8 cellular contexts compared by ENCODE assay signal in the genomic region with DNA sequence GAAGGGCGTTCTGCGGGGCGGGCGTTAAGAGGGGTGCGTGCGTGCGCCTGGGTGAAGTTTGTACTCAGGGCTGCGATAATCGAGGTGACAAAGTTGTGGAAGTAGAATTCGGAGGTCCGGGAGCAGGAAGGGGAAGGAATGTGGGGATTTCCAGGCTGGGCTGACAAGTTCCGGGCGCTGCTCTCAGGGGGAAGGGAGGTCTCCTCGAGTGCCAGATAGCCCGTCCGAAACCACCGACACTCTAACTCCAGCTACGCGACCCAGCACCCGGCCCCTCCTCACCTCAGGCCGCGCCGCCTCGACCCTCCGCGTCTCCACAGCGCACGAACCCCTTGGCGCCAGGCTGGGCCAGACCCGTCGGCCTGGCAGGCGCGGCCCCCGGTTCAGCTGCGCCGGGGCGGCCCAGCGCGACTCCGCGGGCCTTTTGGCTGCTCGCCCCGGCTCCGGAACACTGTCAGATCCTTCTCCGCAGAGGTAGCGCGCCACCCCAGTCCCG. TPM values are rescaled to one million over a fixed set of nuclear protein-coding genes. Genes with fewer than 3 reads are reported as not detected.
DNase-seq lines count a peak whose midpoint lies in the region; ATAC-seq and TF ChIP-seq lines count a peak whose summit lies in the region.

A gene (minus strand): TSS at position 462 of the 496 bp plus-strand sequence. CDS start 18,685 bp downstream, outside the sequence.

- ATAC-seq in GM19035 (IDR thresholded peaks at IDR 0.05; ENCODE audit: unreplicated experiment) (peak; percentile 46), HG03196 (IDR thresholded peaks at IDR 0.05; ENCODE audit: unreplicated experiment) (peak; percentile 44), right lobe of liver (peak; percentile 38 to 44 (median 42))

- H3K9ac ChIP-seq in subcutaneous abdominal adipose tissue (ENCODE audit: low read length in 5 of 5), result peak within 1 kb of the TSS; percentile 87 to 99 (median 98)

- peak within 1 kb of the TSS; percentile 91 to 97 for H3K4me3 ChIP-seq in CD4-positive, alpha-beta memory T cell (ENCODE audit: low read length in 2 of 2)
- H3K4me3 ChIP-seq in right lobe of liver (peak within 1 kb of the TSS; percentile 71 to 72 (median 72)), subcutaneous abdominal adipose tissue (ENCODE audit: low read depth in 1 of 5, low read length in 5 of 5) (peak within 1 kb of the TSS; percentile 74 to 95 (median 90))

- H3K27ac ChIP-seq in CD4-positive, alpha-beta memory T cell (ENCODE audit: low read depth, low read length), result peak within 1 kb of the TSS; percentile 95
- H3K27ac ChIP-seq in right lobe of liver (peak within 1 kb of the TSS; percentile 96 to 99 (median 99)), subcutaneous abdominal adipose tissue (ENCODE audit: low read depth, low read length) (peak within 1 kb of the TSS; percentile 99)

- no peaks in the 10 kb centered on the region for H3K9me3 ChIP-seq in CD4-positive, alpha-beta memory T cell (ENCODE audit: control insufficient read depth in 1 of 2, low read length in 2 of 2)
- no peaks in the 10 kb centered on the region for H3K9me3 ChIP-seq in right lobe of liver
- no peaks in the 10 kb centered on the region for H3K9me3 ChIP-seq in subcutaneous abdominal adipose tissue (ENCODE audit: control insufficient read depth in 5 of 5, low read length in 5 of 5)

- intact Hi-C loops in CD4-positive, alpha-beta memory T cell (cut with micrococcal nuclease), result loop anchor here (1.0 to 5.0 kb wide), 10 partner anchors 11 to 1178 kb away; a partner anchor contains a TSS
- intact Hi-C loops in right lobe of liver (cut with DNase I), result no loop called here

- POLR2A ChIA-PET in CD4-positive, alpha-beta memory T cell (lab: Charles Lee; ENCODE audit: partially characterized antibody), result interaction anchor here (0.6 to 4.8 kb wide), 39 partner anchors 8 to 1179 kb away, joined by 3 to 58 read pairs (median 6); a partner anchor contains a TSS

- TF ChIP-seq CTCF in right lobe of liver (IDR thresholded peaks at IDR 0.05), result no peak

- H3K27ac Mint-ChIP-seq in CD4-positive, alpha-beta memory T cell, result peak within 1 kb of the TSS; percentile 93 to 100 (median 99)

- H3K9me3 Mint-ChIP-seq in CD4-positive, alpha-beta memory T cell, result peaks cover 0 to 3% (median 0%) of the 10 kb centered on the region in 8 donors

- peaks cover 36 to 79% (median 46%) of the 10 kb centered on the region in 4 donors for H3K4me1 Mint-ChIP-seq in CD4-positive, alpha-beta memory T cell

- H3K4me1 ChIP-seq in CD4-positive, alpha-beta memory T cell (ENCODE audit: insufficient read depth, low read length), result peaks cover 44% of the 10 kb centered on the region
- H3K4me1 ChIP-seq in right lobe of liver (peaks cover 0 to 32% (median 2%) of the 10 kb centered on the region in 4 donors), subcutaneous abdominal adipose tissue (ENCODE audit: control insufficient read depth in 5 of 5, insufficient read depth in 5 of 5, low read length in 5 of 5) (peaks cover 4 to 39% (median 31%) of the 10 kb centered on the region in 5 donors)

- no peaks in the 10 kb centered on the region for H3K36me3 ChIP-seq in CD4-positive, alpha-beta memory T cell (ENCODE audit: insufficient read depth, low read length)
- H3K36me3 ChIP-seq in right lobe of liver (no peaks in the 10 kb centered on the region), subcutaneous abdominal adipose tissue (ENCODE audit: control insufficient read depth in 5 of 5, insufficient read depth in 5 of 5, low read length in 5 of 5) (no peaks in the 10 kb centered on the region)

- peak within 1 kb of the TSS; percentile 95 to 100 (median 98) for H3K4me3 Mint-ChIP-seq in CD4-positive, alpha-beta memory T cell

- 0% methylated on average over 11 of the region's 48 CpGs for WGBS in right lobe of liver (ENCODE audit: insufficient coverage, low coverage, low lambda C conversion rate, missing lambda C conversion rate)

- H3K27me3 ChIP-seq in CD4-positive, alpha-beta memory T cell (ENCODE audit: insufficient read depth, low read length), result no peaks in the 10 kb centered on the region
- no peaks in the 10 kb centered on the region for H3K27me3 ChIP-seq in right lobe of liver
- H3K27me3 ChIP-seq in subcutaneous abdominal adipose tissue (ENCODE audit: control insufficient read depth in 5 of 5, insufficient read depth in 4 of 5, low read length in 5 of 5), result no peaks in the 10 kb centered on the region

- DNase-seq in CD4-positive, alpha-beta memory T cell, result peak in 2 of 5 donors; percentile 62 to 63
- peak in 4 of 5 donors; percentile 26 to 59 (median 45) for DNase-seq in T-helper 1 cell
- DNase-seq in dermis microvascular lymphatic vessel endothelial cell (ENCODE audit: low read depth in 2 of 2), result peak; percentile 88 to 91
- no peak for DNase-seq in right lobe of liver
- no peak for DNase-seq in GF-D8 (lab: John Stamatoyannopoulos, UW)

- peaks cover 5 to 29% of the 10 kb centered on the region in 2 donors for H3K36me3 Mint-ChIP-seq in CD4-positive, alpha-beta memory T cell

- peak; percentile 100 for TF ChIP-seq POLR2A in right lobe of liver (IDR thresholded peaks at IDR 0.05)

- no peaks in the 10 kb centered on the region for H3K27me3 Mint-ChIP-seq in CD4-positive, alpha-beta memory T cell

- CTCF ChIA-PET in CD4-positive, alpha-beta memory T cell (lab: Charles Lee; ENCODE audit: partially characterized antibody), result interaction anchor here (1.3 to 3.3 kb wide), 5 partner anchors 12 to 108 kb away, joined by 4 to 12 read pairs (median 5); no protein-coding TSS in a partner anchor

RNA-seq across cellular contexts. Expression of the gene that starts here (rescaled TPM):
- 100 to 1,000 TPM; 176 to 180 TPM for total RNA-seq in CD4-positive, alpha-beta memory T cell
- polyA plus RNA-seq in CD4-positive, alpha-beta memory T cell, result 10 to 100 TPM; 26.3 to 42.8 TPM
- 501 and 923 TPM in 2 replicates for total RNA-seq in dermis microvascular lymphatic vessel endothelial cell
- 100 to 1,000 TPM; 150 to 341 (median 278) TPM for total RNA-seq in right lobe of liver

Comparison
In these comparisons a context has a peak if more than half of its experiments do, and no peak if none do; other contexts are left out.
1. DNase-seq: peak in T-helper 1 cell (4 of 5) and dermis microvascular lymphatic vessel endothelial cell (2 of 2); none in right lobe of liver (0 of 3) and GF-D8 (single experiment).
2. Peak in every context shown above with its lines, with median percentiles within 50 percentile points of each other: H3K27ac ChIP-seq, H3K4me3 ChIP-seq and ATAC-seq.